ENCODE assay signal across 21 cellular contexts in genomic region chr15:91465086-91465485, GRCh38.
DNase-seq lines count a peak whose midpoint lies in the region; FAIRE-seq and TF ChIP-seq lines count a peak whose summit lies in the region.
"Had no signal": no experiment of that assay in that cellular context is flagged by ENCODE, and none has a peak within 500 bp of the region (broad histone marks: within the 10 kb centered on the region; RNA-seq: fewer than 3 reads in every experiment).

No MANE protein-coding gene starts in this region.

- H3K36me3 ChIP-seq in bronchial epithelial cell (ENCODE audit: control insufficient read depth, insufficient read depth, low read length) (no peaks in the 10 kb centered on the region), esophagus squamous epithelium (no peaks in the 10 kb centered on the region)
- H3K36me3 ChIP-seq: BE2C had no signal

- TF ChIP-seq CTCF in bronchial epithelial cell (IDR thresholded peaks at IDR 0.05; ENCODE audit: insufficient read depth, low read length, severe bottlenecking) (no peak), esophagus squamous epithelium (IDR thresholded peaks at IDR 0.05) (no peak)

- H3K4me1 ChIP-seq in esophagus squamous epithelium: peaks cover 0 to 4% (median 0%) of the 10 kb centered on the region in 3 donors

- H3K4me3 ChIP-seq in bronchial epithelial cell (ENCODE audit: low read depth, low read length) (no peak overlapping the region), esophagus squamous epithelium (no peak overlapping the region)
- H3K4me3 ChIP-seq: GM12878 had no signal

- no peaks in the 10 kb centered on the region for H3K27me3 ChIP-seq in bronchial epithelial cell (ENCODE audit: control insufficient read depth, insufficient read depth, low read length)
- no peaks in the 10 kb centered on the region for H3K27me3 ChIP-seq in esophagus squamous epithelium
- H3K27me3 ChIP-seq: BE2C had no signal

- TF ChIP-seq POLR2A in esophagus squamous epithelium (IDR thresholded peaks at IDR 0.05): no peak

- peak overlapping the region in 3 of 4 donors; percentile 31 to 53 (median 36) for H3K27ac ChIP-seq in esophagus squamous epithelium

- no peaks in the 10 kb centered on the region for H3K9me3 ChIP-seq in esophagus squamous epithelium
- H3K9me3 ChIP-seq: BE2C had no signal

- 34 to 57% methylated on average over 4 of the region's 4 CpGs for WGBS in esophagus squamous epithelium, 2 donors

- intact Hi-C loops in esophagus squamous epithelium (cut with DNase I): no loop called here

- DNase-seq in NCI-H69 (lab: John Stamatoyannopoulos, UW): peak; percentile 27
- DNase-seq in bronchial epithelial cell (ENCODE audit: low read depth): peak; percentile 14
- no peak for DNase-seq in esophagus squamous epithelium (lab: John Stamatoyannopoulos, UW)
- DNase-seq in kidney tubule cell (ENCODE audit: low spot score): peak; percentile 59
- no peak for DNase-seq in nucleus accumbens (lab: John Stamatoyannopoulos, UW)
- DNase-seq in NCI-H1930 (lab: John Stamatoyannopoulos, UW): no peak
- no peak for DNase-seq in NCI-H748 treated with DMSO at 0.1 percent for 48 hours (lab: John Stamatoyannopoulos, UW)
- DNase-seq: ACHN; BE2C; C1 segment of cervical spinal cord; CD4-positive, CD25-positive, alpha-beta regulatory T cell; CD8-positive, alpha-beta memory T cell; DMS 273 treated with DMSO at 0.1 percent for 48 hours; DMS53; DND-41; EL; GOT3; H7; HFFc6 had no signal

- FAIRE-seq in bronchial epithelial cell (lab: Jason Lieb, UNC): no peak
- FAIRE-seq: GM12878, HTR-8/SVneo had no signal

Comparison
In these comparisons a context has a peak if more than half of its experiments do, and no peak if none do; other contexts are left out.
1. DNase-seq: peak in NCI-H69 (single experiment), bronchial epithelial cell (single experiment) and kidney tubule cell (single experiment); none in esophagus squamous epithelium (single experiment), nucleus accumbens (0 of 56), NCI-H1930 (0 of 2) and NCI-H748 treated with DMSO at 0.1 percent for 48 hours (single experiment).